8 cellular contexts compared by ENCODE assay signal in the genomic region with DNA sequence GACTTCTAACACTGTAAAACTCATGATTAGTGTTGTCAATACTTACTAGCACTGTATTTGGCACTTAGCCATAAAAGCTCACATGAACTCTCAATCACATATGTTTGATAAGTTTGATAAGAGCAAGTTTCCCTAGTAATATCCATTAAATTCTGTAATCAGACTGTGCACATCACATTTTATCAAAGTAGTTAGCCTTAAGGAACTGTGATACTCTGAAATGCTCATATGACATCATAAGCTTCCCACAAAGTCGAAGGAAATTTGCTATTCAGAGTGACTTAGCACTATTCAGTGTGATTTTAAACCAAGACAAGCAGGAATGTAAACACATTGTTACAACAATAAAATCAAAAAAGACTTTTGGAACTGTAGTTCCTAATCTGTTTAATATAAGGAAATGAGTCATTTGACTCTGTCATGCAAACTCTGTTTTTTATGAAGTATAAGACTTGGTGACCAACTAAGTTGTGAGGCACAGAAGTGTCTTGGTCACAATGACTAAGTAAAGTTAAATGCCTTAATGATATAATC. TPM values are rescaled to one million over a fixed set of nuclear protein-coding genes. Genes with fewer than 3 reads are reported as not detected.
DNase-seq lines count a peak whose midpoint lies in the region; ATAC-seq and TF ChIP-seq lines count a peak whose summit lies in the region.

No MANE protein-coding gene starts in this region.

- peak overlapping the region; percentile 80 for H3K27ac ChIP-seq in RWPE2 (ENCODE audit: poor library complexity, severe bottlenecking)

- TF ChIP-seq CTCF in AG09319 (IDR thresholded peaks at IDR 0.05; ENCODE audit: low read depth, low read length): no peak
- TF ChIP-seq CTCF in RWPE2 (IDR thresholded peaks at IDR 0.05; ENCODE audit: poor library complexity, severe bottlenecking): no peak

- H3K4me3 ChIP-seq in RWPE2 (ENCODE audit: severe bottlenecking): no peak overlapping the region

- ATAC-seq in GM21786 (IDR thresholded peaks at IDR 0.05; ENCODE audit: unreplicated experiment): peak; percentile 63
- peak; percentile 77 for ATAC-seq in RWPE2 (ENCODE audit: low read depth)
- ATAC-seq in HG03520 (IDR thresholded peaks at IDR 0.05; ENCODE audit: unreplicated experiment): no peak

- H3K9me3 ChIP-seq in RWPE2 (ENCODE audit: severe bottlenecking): no peaks in the 10 kb centered on the region

- H3K27me3 ChIP-seq in RWPE2 (ENCODE audit: insufficient read depth, poor library complexity, severe bottlenecking): no peaks in the 10 kb centered on the region

- peaks cover 89% of the 10 kb centered on the region for H3K36me3 ChIP-seq in RWPE2 (ENCODE audit: low read depth)

- peaks cover 22% of the 10 kb centered on the region for H3K4me1 ChIP-seq in RWPE2 (ENCODE audit: insufficient read depth, poor library complexity, severe bottlenecking)

- peak; percentile 92 for DNase-seq in AG09319 (ENCODE audit: extremely low read depth, low read depth)
- no peak for DNase-seq in RWPE2 (ENCODE audit: low spot score)
- DNase-seq in foreskin melanocyte: peak; percentile 58
- DNase-seq in SK-N-DZ (ENCODE audit: low spot score): no peak
- DNase-seq in NCI-H524 treated with DMSO at 0.1 percent for 48 hours (lab: John Stamatoyannopoulos, UW): no peak
- no peak for DNase-seq in stimulated activated CD4-positive, alpha-beta T cell treated with anti-CD3 and anti-CD28 coated beads, Interleukin-4, amount 100 ng/mL, for 4 hours

RNA-seq across cellular contexts. Expression of gene SLC7A11, which starts 6.7 kb away (rescaled TPM):
- 0.78 and 1.1 TPM in 2 replicates for polyA plus RNA-seq in SK-N-DZ (2014; cell fraction: cytosol; rRNA removed)
- polyA plus RNA-seq in SK-N-DZ (2014; cell fraction: nucleus; rRNA removed): 0.38 and 0.59 TPM in 2 replicates

Comparison
In these comparisons a context has a peak if more than half of its experiments do, and no peak if none do; other contexts are left out.
1. DNase-seq: peak in AG09319 (single experiment) and foreskin melanocyte (single experiment); none in RWPE2 (single experiment), SK-N-DZ (single experiment), NCI-H524 treated with DMSO at 0.1 percent for 48 hours (single experiment) and stimulated activated CD4-positive, alpha-beta T cell treated with anti-CD3 and anti-CD28 coated beads, Interleukin-4, amount 100 ng/mL, for 4 hours (0 of 2).